8 cellular contexts compared by ENCODE assay signal in the genomic region with DNA sequence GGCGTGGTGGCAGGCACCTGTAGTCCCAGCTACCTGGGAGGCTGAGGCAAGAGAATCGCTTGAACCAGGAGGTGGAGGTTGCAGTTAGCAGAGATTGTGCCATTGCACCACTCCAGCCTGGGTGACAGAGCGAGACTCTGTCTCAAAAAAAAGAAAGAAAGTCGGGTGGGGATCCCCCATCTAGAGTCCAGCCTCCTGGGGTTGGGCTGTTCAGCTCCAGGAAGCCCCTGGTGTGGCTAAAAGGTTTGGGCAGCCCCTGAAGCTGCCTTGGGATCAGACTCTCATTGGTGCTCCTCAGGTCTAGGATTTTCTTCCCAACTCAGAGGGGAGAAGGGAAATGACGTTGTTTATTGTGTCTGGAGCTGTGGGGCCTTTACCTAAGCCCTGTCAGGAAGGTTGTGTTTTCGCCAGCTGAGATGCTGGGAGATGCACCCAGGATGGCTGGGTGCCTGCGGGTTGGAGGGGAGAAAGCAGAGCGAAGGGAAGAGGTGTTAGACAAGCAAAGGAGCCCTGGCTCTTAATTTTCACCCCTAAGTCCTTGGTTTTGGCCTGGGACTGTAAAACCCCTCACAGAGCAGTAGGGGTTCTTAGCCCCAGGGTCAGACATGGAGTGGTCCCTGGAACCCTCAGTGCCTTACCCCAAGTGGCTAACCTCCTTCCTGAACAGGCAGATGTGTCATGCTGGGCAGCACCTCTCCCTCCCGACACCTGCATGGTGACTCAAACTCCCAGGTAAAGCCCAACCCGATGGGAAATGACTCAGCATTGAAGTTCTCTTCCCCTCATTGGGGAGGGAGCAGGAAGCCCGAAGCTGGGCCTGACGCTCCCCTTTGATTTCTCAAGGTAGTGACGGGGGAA. TPM values are rescaled to one million over a fixed set of nuclear protein-coding genes. Genes with fewer than 3 reads are reported as not detected.
A peak's percentile ranks its signal among the peaks of the same experiment; 100 is the strongest.
DNase-seq lines count a peak whose midpoint lies in the region; ATAC-seq and TF ChIP-seq lines count a peak whose summit lies in the region.

No MANE protein-coding gene starts in this region.

- intact Hi-C loops in activated B cell treated with CpG ODN at 0.5 μM for 24 hours (cut with micrococcal nuclease): no loop called here

- peak overlapping the region; percentile 20 for H3K27ac Mint-ChIP-seq in activated B cell treated with CpG ODN at 0.5 μM for 24 hours
- peak overlapping the region; percentile 67 for H3K27ac Mint-ChIP-seq in endodermal cell

- H3K4me3 Mint-ChIP-seq in activated B cell treated with CpG ODN at 0.5 μM for 24 hours: no peak overlapping the region
- H3K4me3 Mint-ChIP-seq in endodermal cell: no peak overlapping the region

- ATAC-seq in HG02852 (IDR thresholded peaks at IDR 0.05; ENCODE audit: unreplicated experiment) (peak; percentile 75), activated B cell treated with CpG ODN at 0.5 μM for 24 hours (ENCODE audit: low read depth) (peak; percentile 66), HG03571 (IDR thresholded peaks at IDR 0.05; ENCODE audit: unreplicated experiment) (no peak), GM18498 (IDR thresholded peaks at IDR 0.05; ENCODE audit: unreplicated experiment) (no peak), HG02973 (IDR thresholded peaks at IDR 0.05; ENCODE audit: unreplicated experiment) (no peak)

- POLR2A ChIA-PET in activated B cell treated with CpG ODN at 0.5 μM for 24 hours (lab: Charles Lee): interaction anchor here (0.9 kb wide), 1 partner anchor 40 kb away, joined by 4 read pairs; no protein-coding TSS in a partner anchor

- no peak for TF ChIP-seq CTCF in GM12864 (IDR thresholded peaks at IDR 0.05; ENCODE audit: low read depth, low read length, missing control alignments)
- no peak for TF ChIP-seq CTCF in activated B cell treated with CpG ODN at 0.5 μM for 24 hours (IDR thresholded peaks at IDR 0.05)
- TF ChIP-seq CTCF in endodermal cell (conservative IDR thresholded peaks at IDR 0.05): no peak

- H3K9ac ChIP-seq in endodermal cell (ENCODE audit: extremely low read depth, low read length, poor library complexity, severe bottlenecking): no peak overlapping the region

- no peaks in the 10 kb centered on the region for H3K27me3 ChIP-seq in endodermal cell (ENCODE audit: control insufficient read depth, insufficient read depth, low read length, poor library complexity, severe bottlenecking)

- H3K4me1 ChIP-seq in endodermal cell (ENCODE audit: control insufficient read depth, insufficient read depth, low read length): no peaks in the 10 kb centered on the region

- H3K27ac ChIP-seq in endodermal cell (ENCODE audit: low read depth, low read length): no peak overlapping the region

- peaks cover 15% of the 10 kb centered on the region for H3K4me1 Mint-ChIP-seq in activated B cell treated with CpG ODN at 0.5 μM for 24 hours
- H3K4me1 Mint-ChIP-seq in endodermal cell: peaks cover 15% of the 10 kb centered on the region

- H3K9me3 Mint-ChIP-seq in activated B cell treated with CpG ODN at 0.5 μM for 24 hours: no peaks in the 10 kb centered on the region
- H3K9me3 Mint-ChIP-seq in endodermal cell: no peaks in the 10 kb centered on the region

- H3K27me3 Mint-ChIP-seq in activated B cell treated with CpG ODN at 0.5 μM for 24 hours: no peaks in the 10 kb centered on the region
- H3K27me3 Mint-ChIP-seq in endodermal cell (ENCODE audit: insufficient read depth): peaks cover 2% of the 10 kb centered on the region

- H3K9me3 ChIP-seq in endodermal cell (ENCODE audit: control insufficient read depth, low read length): no peaks in the 10 kb centered on the region

- H3K4me3 ChIP-seq in GM12864 (ENCODE audit: low read depth, low read length): no peak overlapping the region
- H3K4me3 ChIP-seq in endodermal cell (ENCODE audit: low read length): no peak overlapping the region

- CTCF ChIA-PET in activated B cell treated with CpG ODN at 0.5 μM for 24 hours (lab: Charles Lee): interaction anchor here (0.6 to 3.4 kb wide), 3 partner anchors 9 to 687 kb away, joined by 3 to 15 read pairs (median 3); no protein-coding TSS in a partner anchor

- DNase-seq in GM12864 (ENCODE audit: low read depth) (peak; percentile 64), activated B cell treated with CpG ODN at 0.5 μM for 24 hours (no peak), endodermal cell (peak; percentile 87)
- DNase-seq in stimulated activated CD4-positive, alpha-beta T cell treated with anti-CD3 and anti-CD28 coated beads, Interleukin-4, amount 100 ng/mL, for 4 hours: peak; percentile 43 to 85

- no peaks in the 10 kb centered on the region for H3K36me3 ChIP-seq in endodermal cell (ENCODE audit: control insufficient read depth, insufficient read depth, low read length)

- H3K36me3 Mint-ChIP-seq in activated B cell treated with CpG ODN at 0.5 μM for 24 hours (ENCODE audit: low read depth): no peaks in the 10 kb centered on the region
- H3K36me3 Mint-ChIP-seq in endodermal cell (ENCODE audit: low read depth): peaks cover 1% of the 10 kb centered on the region

- 81 to 83% methylated on average over 10 to 13 of the region's 13 CpGs for WGBS in endodermal cell (ENCODE audit: insufficient coverage in 1 of 2, insufficient read length in 1 of 2), 2 experiments

RNA-seq across cellular contexts. Expression of gene PLAU, which starts 21.1 kb away (rescaled TPM):
- total RNA-seq in activated B cell treated with CpG ODN at 0.5 μM for 24 hours (0.10 TPM in 1 of 2 replicates, not detected in the other), endodermal cell (1 to 10 TPM; 2.7 to 3.3 TPM)
- polyA plus RNA-seq in endodermal cell (2013, experiment 1 of 2): 10.5 TPM
- polyA plus RNA-seq in endodermal cell (2013, experiment 2 of 2): 14.2 TPM

RNA-seq across cellular contexts. Expression of gene CAMK2G, which starts 57.6 kb away (rescaled TPM):
- total RNA-seq in activated B cell treated with CpG ODN at 0.5 μM for 24 hours (17.8 and 19.9 TPM in 2 replicates), endodermal cell (10 to 100 TPM; 20.9 to 21.7 TPM)
- polyA plus RNA-seq in endodermal cell (2013, experiment 1 of 2): 29.8 TPM
- 25.8 TPM for polyA plus RNA-seq in endodermal cell (2013, experiment 2 of 2)

Comparison
In these comparisons a context has a peak if more than half of its experiments do, and no peak if none do; other contexts are left out.
1. ATAC-seq: peak in HG02852 (single experiment) and activated B cell treated with CpG ODN at 0.5 μM for 24 hours (single experiment); none in HG03571 (single experiment), GM18498 (single experiment) and HG02973 (single experiment).